40 cellular contexts compared by ENCODE assay signal in the genomic region with DNA sequence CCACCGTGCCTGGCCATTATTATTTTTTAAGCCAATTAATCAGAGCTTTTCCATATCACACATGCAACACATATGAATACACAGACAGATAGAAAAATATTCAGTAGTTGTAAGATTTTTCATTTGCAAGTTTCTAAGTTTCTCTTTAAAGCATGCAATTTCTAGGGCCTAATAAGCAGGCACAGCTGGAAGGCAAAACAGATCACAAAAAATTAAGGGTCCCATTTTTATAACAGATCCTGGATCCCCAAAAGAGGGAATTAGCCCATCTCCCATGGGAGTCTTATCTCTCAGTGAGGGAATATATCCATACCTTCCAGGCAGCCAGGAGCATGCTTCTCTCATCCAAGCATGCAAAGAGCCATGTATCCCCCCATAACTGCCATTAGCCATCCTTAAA. TPM values are rescaled to one million over a fixed set of nuclear protein-coding genes. Genes with fewer than 3 reads are reported as not detected.
"Had no signal": no experiment of that assay in that cellular context is flagged by ENCODE, and none has a peak within 500 bp of the region (broad histone marks: within the 10 kb centered on the region; RNA-seq: fewer than 3 reads in every experiment).

No MANE protein-coding gene starts in this region.

- FAIRE-seq: astrocyte, bronchial epithelial cell had no signal

- H3K27ac Mint-ChIP-seq: activated naive CD4-positive, alpha-beta T cell treated with anti-CD3 and anti-CD28 coated beads for 36 hours; activated naive CD4-positive, alpha-beta T cell treated with anti-CD3 and anti-CD28 coated beads, Interleukin-2, amount 10 ng/mL, durations not matched to agents 7 days and 5 days; activated naive CD4-positive, alpha-beta T cell treated with anti-CD3 and anti-CD28 coated beads, Interleukin-2, amount 50 U/mL, for 24 hours; activated naive CD4-positive, alpha-beta T cell treated with anti-CD3 and anti-CD28 coated beads, Interleukin-2, amount 50 U/mL, for 72 hours; activated naive CD8-positive, alpha-beta T cell; activated naive CD8-positive, alpha-beta T cell treated with anti-CD3 and anti-CD28 coated beads for 36 hours; activated naive CD8-positive, alpha-beta T cell treated with anti-CD3 and anti-CD28 coated beads, Interleukin-2, amount 10 ng/mL, durations not matched to agents 7 days and 5 days; activated naive CD8-positive, alpha-beta T cell treated with anti-CD3 and anti-CD28 coated beads, Interleukin-2, amount 50 U/mL, for 24 hours; activated T-cell treated with anti-CD3 and anti-CD28 coated beads, Interleukin-2, amount 50 U/mL, for 24 hours; activated T-cell treated with anti-CD3 and anti-CD28 coated beads, Interleukin-2, amount 50 U/mL, for 72 hours; activated T-helper 1 cell treated with anti-CD3 and anti-CD28 coated beads, Interleukin-12 subunit alpha, Interleukin-12 subunit beta, Interleukin-2, Interleukin-4 antibody, amounts not matched to agents 30 ng/mL and 10 ng/mL and 1 ng/mL, durations not matched to agents 14 hours and 24 hours and 36 hours; activated T-helper 17 cell treated with anti-CD3 and anti-CD28 coated beads, Interleukin-2, amount 50 U/mL, for 72 hours; activated T-helper 2 cell treated with anti-CD3 and anti-CD28 coated beads, Interferon-gamma antibody, Interleukin-2, Interleukin-4, amounts not matched to agents 10 μg/mL and 5 μg/mL and 100 μg/mL, durations not matched to agents 14 hours and 24 hours and 36 hours; brain had no signal

- H3K36me3 ChIP-seq: adrenal gland, ascending aorta, brain microvascular endothelial cell, breast epithelium, cardiac muscle cell had no signal

- H3K4me3 Mint-ChIP-seq: activated naive CD4-positive, alpha-beta T cell treated with anti-CD3 and anti-CD28 coated beads for 36 hours; activated naive CD4-positive, alpha-beta T cell treated with anti-CD3 and anti-CD28 coated beads, Interleukin-2, amount 10 ng/mL, durations not matched to agents 7 days and 5 days; activated naive CD4-positive, alpha-beta T cell treated with anti-CD3 and anti-CD28 coated beads, Interleukin-2, amount 50 U/mL, for 24 hours; activated naive CD8-positive, alpha-beta T cell; activated naive CD8-positive, alpha-beta T cell treated with anti-CD3 and anti-CD28 coated beads for 36 hours; activated naive CD8-positive, alpha-beta T cell treated with anti-CD3 and anti-CD28 coated beads, Interleukin-2, amount 10 ng/mL, durations not matched to agents 7 days and 5 days; activated naive CD8-positive, alpha-beta T cell treated with anti-CD3 and anti-CD28 coated beads, Interleukin-2, amount 50 U/mL, for 24 hours; activated T-cell treated with anti-CD3 and anti-CD28 coated beads, Interleukin-2, amount 50 U/mL, for 24 hours; activated T-cell treated with anti-CD3 and anti-CD28 coated beads, Interleukin-2, amount 50 U/mL, for 4 hours; activated T-cell treated with anti-CD3 and anti-CD28 coated beads, Interleukin-2, amount 50 U/mL, for 72 hours; activated T-helper 1 cell treated with anti-CD3 and anti-CD28 coated beads, Interleukin-12 subunit alpha, Interleukin-12 subunit beta, Interleukin-2, Interleukin-4 antibody, amounts not matched to agents 30 ng/mL and 10 ng/mL and 1 ng/mL, durations not matched to agents 14 hours and 24 hours and 36 hours; activated T-helper 17 cell treated with anti-CD3 and anti-CD28 coated beads, Interleukin-2, amount 50 U/mL, for 72 hours; brain; central memory CD8-positive, alpha-beta T cell had no signal

- H3K4me1 Mint-ChIP-seq: activated naive CD4-positive, alpha-beta T cell treated with anti-CD3 and anti-CD28 coated beads, Interleukin-2, amount 10 ng/mL, durations not matched to agents 7 days and 5 days; activated naive CD4-positive, alpha-beta T cell treated with anti-CD3 and anti-CD28 coated beads, Interleukin-2, amount 50 U/mL, for 24 hours; activated naive CD8-positive, alpha-beta T cell treated with anti-CD3 and anti-CD28 coated beads for 36 hours; activated naive CD8-positive, alpha-beta T cell treated with anti-CD3 and anti-CD28 coated beads, Interleukin-2, amount 10 ng/mL, durations not matched to agents 7 days and 5 days; activated naive CD8-positive, alpha-beta T cell treated with anti-CD3 and anti-CD28 coated beads, Interleukin-2, amount 50 U/mL, for 24 hours; activated T-helper 17 cell treated with anti-CD3 and anti-CD28 coated beads, Interleukin-2, amount 50 U/mL, for 72 hours; brain; central memory CD8-positive, alpha-beta T cell had no signal

- H3K27me3 Mint-ChIP-seq: activated naive CD8-positive, alpha-beta T cell treated with anti-CD3 and anti-CD28 coated beads, Interleukin-2, amount 10 ng/mL, durations not matched to agents 7 days and 5 days had no signal

- H3K27ac ChIP-seq: adrenal gland, ascending aorta, body of pancreas, brain microvascular endothelial cell, breast epithelium, cardiac muscle cell had no signal

- H3K4me1 ChIP-seq: adrenal gland, ascending aorta, body of pancreas, breast epithelium had no signal

- H3K27me3 ChIP-seq: adrenal gland, ascending aorta, body of pancreas, brain microvascular endothelial cell, breast epithelium, cardiac muscle cell had no signal

- H3K36me3 Mint-ChIP-seq: activated naive CD4-positive, alpha-beta T cell treated with anti-CD3 and anti-CD28 coated beads, Interleukin-2, amount 10 ng/mL, durations not matched to agents 7 days and 5 days; brain had no signal

- DNase-seq: activated effector memory CD4-positive, alpha-beta T cell treated with anti-CD3 and anti-CD28 coated beads, Interleukin-2, amount 50 U/mL, for 16 hours; activated effector memory CD4-positive, alpha-beta T cell treated with Interleukin-2 at 50 U/mL for 16 hours; activated gamma-delta T cell; activated gamma-delta T cell treated with Interleukin-2 at 50 U/mL for 16 hours; activated naive CD4-positive, alpha-beta T cell; activated naive CD4-positive, alpha-beta T cell treated with anti-CD3 and anti-CD28 coated beads for 36 hours; activated naive CD4-positive, alpha-beta T cell treated with anti-CD3 and anti-CD28 coated beads, Interleukin-2, amount 10 ng/mL, durations not matched to agents 7 days and 5 days; activated naive CD4-positive, alpha-beta T cell treated with anti-CD3 and anti-CD28 coated beads, Interleukin-2, amount 50 U/mL, for 16 hours; activated naive CD4-positive, alpha-beta T cell treated with Interleukin-2 at 50 U/mL for 16 hours; activated naive CD8-positive, alpha-beta T cell treated with anti-CD3 and anti-CD28 coated beads for 36 hours; activated naive CD8-positive, alpha-beta T cell treated with anti-CD3 and anti-CD28 coated beads, Interleukin-2, amount 10 ng/mL, durations not matched to agents 7 days and 5 days; activated naive CD8-positive, alpha-beta T cell treated with anti-CD3 and anti-CD28 coated beads, Interleukin-2, amount 50 U/mL, for 24 hours; activated T-cell treated with anti-CD3 and anti-CD28 coated beads, Interleukin-2, amount 50 U/mL, for 1 hour; activated T-cell treated with anti-CD3 and anti-CD28 coated beads, Interleukin-2, amount 50 U/mL, for 24 hours; activated T-cell treated with anti-CD3 and anti-CD28 coated beads, Interleukin-2, amount 50 U/mL, for 4 hours; activated T-cell treated with anti-CD3 and anti-CD28 coated beads, Interleukin-2, amount 50 U/mL, for 48 hours; activated T-cell treated with anti-CD3 and anti-CD28 coated beads, Interleukin-2, amount 50 U/mL, for 72 hours; adrenal gland; amniotic stem cell; amygdala; anterior cingulate cortex; aorta; body of pancreas; brain microvascular endothelial cell; caudate nucleus; central memory CD4-positive, alpha-beta T cell; cerebellar nuclear complex had no signal

- ATAC-seq: activated naive CD4-positive, alpha-beta T cell treated with anti-CD3 and anti-CD28 coated beads, Interleukin-2, amount 50 U/mL, for 72 hours; activated naive CD8-positive, alpha-beta T cell treated with anti-CD3 and anti-CD28 coated beads, Interleukin-2, amount 50 U/mL, for 24 hours; activated T-cell treated with anti-CD3 and anti-CD28 coated beads, Interleukin-2, amount 50 U/mL, for 4 hours; activated T-cell treated with anti-CD3 and anti-CD28 coated beads, Interleukin-2, amount 50 U/mL, for 72 hours; activated T-helper 17 cell treated with anti-CD3 and anti-CD28 coated beads, Interleukin-2, amount 50 U/mL, for 72 hours; body of pancreas had no signal

- H3K4me3 ChIP-seq: adrenal gland, ascending aorta, body of pancreas, breast epithelium, cardiac muscle cell had no signal

RNA-seq across cellular contexts. Expression of a gene that starts 31.2 kb away (rescaled TPM):
- total RNA-seq: activated naive CD4-positive, alpha-beta T cell treated with anti-CD3 and anti-CD28 coated beads, Interleukin-2, amount 50 U/mL, for 72 hours; activated naive CD8-positive, alpha-beta T cell treated with anti-CD3 and anti-CD28 coated beads for 36 hours; activated T-helper 1 cell treated with anti-CD3 and anti-CD28 coated beads, Interleukin-12 subunit alpha, Interleukin-12 subunit beta, Interleukin-2, Interleukin-4 antibody, amounts not matched to agents 30 ng/mL and 10 ng/mL and 1 ng/mL, durations not matched to agents 14 hours and 24 hours and 36 hours; activated T-helper 2 cell treated with anti-CD3 and anti-CD28 coated beads, Interferon-gamma antibody, Interleukin-2, Interleukin-4, amounts not matched to agents 10 μg/mL and 5 μg/mL and 100 μg/mL, durations not matched to agents 14 hours and 24 hours and 36 hours; ascending aorta; cardiac muscle cell had no signal
- polyA plus RNA-seq: cardiac muscle cell had no signal
